ENCODE assay signal across 1 cellular context in the genomic region with DNA sequence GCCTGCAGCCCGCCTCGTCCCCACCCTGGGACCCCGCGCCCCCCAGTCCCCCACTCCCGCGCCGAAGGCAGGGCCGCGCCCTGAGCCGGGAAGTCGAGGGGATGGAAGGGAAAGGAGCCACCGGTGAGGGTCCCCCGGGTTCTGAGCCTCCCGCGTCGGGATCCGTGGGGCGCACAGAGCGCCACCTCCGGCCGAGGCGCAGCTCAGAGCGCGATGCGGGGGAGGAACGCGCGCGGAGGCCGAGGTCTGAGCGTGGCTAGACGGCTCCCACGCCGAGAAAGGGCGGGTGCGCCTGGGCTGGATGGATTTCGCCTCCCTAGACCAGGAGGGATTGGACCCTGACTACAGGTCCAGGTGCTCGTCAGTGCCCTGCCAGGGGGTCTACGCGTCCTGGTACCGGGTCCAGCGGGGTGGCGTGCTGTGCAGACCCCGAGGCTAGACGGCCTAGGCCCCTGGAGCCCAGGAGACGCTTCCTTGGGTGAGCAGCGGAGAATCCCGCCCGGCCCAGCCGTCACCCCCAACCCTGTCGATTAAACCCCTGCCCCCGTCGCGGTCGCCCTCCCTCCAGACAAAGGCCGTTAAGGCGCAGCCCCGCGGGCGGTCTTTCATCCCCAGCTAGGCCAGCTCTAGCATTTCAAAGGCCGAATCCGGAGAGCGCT.
TF ChIP-seq lines count a peak whose summit lies in the region.

No MANE protein-coding gene starts in this region.

TF ChIP-seq in K562, 482 proteins besides CTCF, POLR2A, EP300 and RAD21 (continued from another document):
- TF ChIP-seq, protein P1, sequence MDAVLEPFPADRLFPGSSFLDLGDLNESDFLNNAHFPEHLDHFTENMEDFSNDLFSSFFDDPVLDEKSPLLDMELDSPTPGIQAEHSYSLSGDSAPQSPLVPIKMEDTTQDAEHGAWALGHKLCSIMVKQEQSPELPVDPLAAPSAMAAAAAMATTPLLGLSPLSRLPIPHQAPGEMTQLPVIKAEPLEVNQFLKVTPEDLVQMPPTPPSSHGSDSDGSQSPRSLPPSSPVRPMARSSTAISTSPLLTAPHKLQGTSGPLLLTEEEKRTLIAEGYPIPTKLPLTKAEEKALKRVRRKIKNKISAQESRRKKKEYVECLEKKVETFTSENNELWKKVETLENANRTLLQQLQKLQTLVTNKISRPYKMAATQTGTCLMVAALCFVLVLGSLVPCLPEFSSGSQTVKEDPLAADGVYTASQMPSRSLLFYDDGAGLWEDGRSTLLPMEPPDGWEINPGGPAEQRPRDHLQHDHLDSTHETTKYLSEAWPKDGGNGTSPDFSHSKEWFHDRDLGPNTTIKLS (IDR thresholded peaks at IDR 0.05; ENCODE audit: borderline replicate concordance, low read depth) = no peak
- TF ChIP-seq ZNF3 (CRISPR knock-in tag; IDR thresholded peaks at IDR 0.05) = no peak
- peak; percentile 68; the same call in 1 of the 2 replicates for TF ChIP-seq GATAD2B (IDR thresholded peaks at IDR 0.05; ENCODE audit: borderline replicate concordance)
- TF ChIP-seq ARID1B (IDR thresholded peaks at IDR 0.05) = peak; percentile 20; the same call in 1 of the 2 replicates
- TF ChIP-seq, protein P2, sequence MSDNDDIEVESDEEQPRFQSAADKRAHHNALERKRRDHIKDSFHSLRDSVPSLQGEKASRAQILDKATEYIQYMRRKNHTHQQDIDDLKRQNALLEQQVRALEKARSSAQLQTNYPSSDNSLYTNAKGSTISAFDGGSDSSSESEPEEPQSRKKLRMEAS (CRISPR knock-in tag; IDR thresholded peaks at IDR 0.05) = peak; percentile 33; the same call in 1 of the 2 replicates
- TF ChIP-seq RCOR1 (IDR thresholded peaks at IDR 0.05; ENCODE audit: borderline replicate concordance in 1 of 2, low read depth in 2 of 2, low read length in 2 of 2) = 0 out of 4 replicates have a peak, but pooled peaks of 1 of the 2 experiments have one; percentile 8
- TF ChIP-seq ZBTB7A (IDR thresholded peaks at IDR 0.05; ENCODE audit: borderline replicate concordance, control insufficient read depth, low read depth, low read length) = peak; percentile 61; the same call in 1 of the 2 replicates
- TF ChIP-seq, protein P3, sequence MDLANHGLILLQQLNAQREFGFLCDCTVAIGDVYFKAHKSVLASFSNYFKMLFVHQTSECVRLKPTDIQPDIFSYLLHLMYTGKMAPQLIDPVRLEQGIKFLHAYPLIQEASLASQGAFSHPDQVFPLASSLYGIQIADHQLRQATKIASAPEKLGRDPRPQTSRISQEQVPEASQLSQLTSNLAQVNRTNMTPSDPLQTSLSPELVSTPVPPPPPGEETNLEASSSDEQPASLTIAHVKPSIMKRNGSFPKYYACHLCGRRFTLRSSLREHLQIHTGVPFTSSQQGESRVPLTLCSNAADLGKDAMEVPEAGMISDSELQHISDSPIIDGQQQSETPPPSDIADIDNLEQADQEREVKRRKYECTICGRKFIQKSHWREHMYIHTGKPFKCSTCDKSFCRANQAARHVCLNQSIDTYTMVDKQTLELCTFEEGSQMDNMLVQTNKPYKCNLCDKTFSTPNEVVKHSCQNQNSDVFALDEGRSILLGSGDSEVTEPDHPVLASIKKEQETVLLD (IDR thresholded peaks at IDR 0.05) = peak; percentile 49; the same call in 1 of the 2 replicates
- peak; percentile 19; the same call in 1 of the 2 replicates for TF ChIP-seq POLR2G (IDR thresholded peaks at IDR 0.05; ENCODE audit: low read depth, low read length)
- TF ChIP-seq FOXM1 (IDR thresholded peaks at IDR 0.05; ENCODE audit: low read depth) = no peak
- TF ChIP-seq FOXM1 (CRISPR knock-in tag; IDR thresholded peaks at IDR 0.05; ENCODE audit: low read depth) = no peak
- TF ChIP-seq PML (IDR thresholded peaks at IDR 0.05; ENCODE audit: low read length) = no peak
- 0 out of 2 replicates have a peak, but pooled peaks have one; percentile 32 for TF ChIP-seq MTA1 (IDR thresholded peaks at IDR 0.05; ENCODE audit: borderline replicate concordance)
- TF ChIP-seq GTF2A2 (tag; IDR thresholded peaks at IDR 0.05) = no peak
- TF ChIP-seq MYNN (IDR thresholded peaks at IDR 0.05) = no peak
- no peak for TF ChIP-seq MYNN (CRISPR knock-in tag; IDR thresholded peaks at IDR 0.05)
- peak; percentile 79 for TF ChIP-seq NCOA6 (IDR thresholded peaks at IDR 0.05)
- TF ChIP-seq, protein P4, sequence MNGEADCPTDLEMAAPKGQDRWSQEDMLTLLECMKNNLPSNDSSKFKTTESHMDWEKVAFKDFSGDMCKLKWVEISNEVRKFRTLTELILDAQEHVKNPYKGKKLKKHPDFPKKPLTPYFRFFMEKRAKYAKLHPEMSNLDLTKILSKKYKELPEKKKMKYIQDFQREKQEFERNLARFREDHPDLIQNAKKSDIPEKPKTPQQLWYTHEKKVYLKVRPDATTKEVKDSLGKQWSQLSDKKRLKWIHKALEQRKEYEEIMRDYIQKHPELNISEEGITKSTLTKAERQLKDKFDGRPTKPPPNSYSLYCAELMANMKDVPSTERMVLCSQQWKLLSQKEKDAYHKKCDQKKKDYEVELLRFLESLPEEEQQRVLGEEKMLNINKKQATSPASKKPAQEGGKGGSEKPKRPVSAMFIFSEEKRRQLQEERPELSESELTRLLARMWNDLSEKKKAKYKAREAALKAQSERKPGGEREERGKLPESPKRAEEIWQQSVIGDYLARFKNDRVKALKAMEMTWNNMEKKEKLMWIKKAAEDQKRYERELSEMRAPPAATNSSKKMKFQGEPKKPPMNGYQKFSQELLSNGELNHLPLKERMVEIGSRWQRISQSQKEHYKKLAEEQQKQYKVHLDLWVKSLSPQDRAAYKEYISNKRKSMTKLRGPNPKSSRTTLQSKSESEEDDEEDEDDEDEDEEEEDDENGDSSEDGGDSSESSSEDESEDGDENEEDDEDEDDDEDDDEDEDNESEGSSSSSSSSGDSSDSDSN (IDR thresholded peaks at IDR 0.05; ENCODE audit: borderline replicate concordance in 1 of 2, low read depth in 2 of 2, low read length in 2 of 2) = peak in 1 of 2 experiments; percentile 61; a peak in 1 of 4 replicates
- no peak for TF ChIP-seq KDM2B (CRISPR knock-in tag; IDR thresholded peaks at IDR 0.05)
- no peak for TF ChIP-seq HEY1 (CRISPR knock-in tag; IDR thresholded peaks at IDR 0.05; ENCODE audit: borderline replicate concordance)
